Comparison of ENCODE assay signal across 18 cellular contexts in the genomic region with DNA sequence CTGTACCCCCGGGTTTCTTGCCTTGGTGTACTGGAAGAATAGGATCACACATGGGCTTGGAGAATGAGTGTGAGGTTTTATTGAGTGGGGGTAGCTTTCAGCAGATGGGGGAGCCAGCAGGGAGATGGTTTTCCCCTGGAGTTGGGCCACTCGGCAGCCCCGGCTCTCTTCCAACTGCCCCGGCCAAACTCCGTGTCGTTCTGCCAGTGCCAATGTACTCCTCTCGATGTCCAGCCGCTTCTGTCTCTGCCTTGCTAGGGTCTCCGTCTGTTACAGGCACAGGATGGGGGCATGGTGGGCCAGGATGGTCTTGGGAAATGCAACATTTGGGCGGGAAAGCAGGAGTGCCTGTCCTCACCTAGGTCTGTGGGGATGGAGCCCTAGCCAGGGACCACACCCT.
"Had no signal": no experiment of that assay in that cellular context is flagged by ENCODE, and none has a peak within 500 bp of the region (broad histone marks: within the 10 kb centered on the region; RNA-seq: fewer than 3 reads in every experiment).

No MANE protein-coding gene starts in this region.

- H3K4me3 Mint-ChIP-seq: dendritic cell treated with granulocyte-macrophage colony-stimulating factor and Interleukin-4, amounts not matched to agents 40 ng/mL and 50 ng/mL, for 4 days; naive thymus-derived CD4-positive, alpha-beta T cell; neural crest cell; stimulated activated memory B cell treated with anti-CD40 and anti-IgM and Interleukin-4, amounts not matched to agents 10 μg/mL and 1 μg/mL and 100 μg/mL, for 72 hours; stimulated activated naive CD8-positive, alpha-beta T cell treated with anti-CD3 and anti-CD28 coated beads, Interleukin-15, Interleukin-2, amounts not matched to agents 100 ng/mL and 50 ng/mL, for 24 hours had no signal

- H3K9me3 ChIP-seq: esophagus squamous epithelium, pancreas, tibial artery, upper lobe of right lung, vagina had no signal

- H3K27ac Mint-ChIP-seq: dendritic cell treated with granulocyte-macrophage colony-stimulating factor and Interleukin-4, amounts not matched to agents 40 ng/mL and 50 ng/mL, for 4 days; naive thymus-derived CD4-positive, alpha-beta T cell; progenitor cell of endocrine pancreas; stimulated activated memory B cell treated with anti-CD40 and anti-IgM and Interleukin-4, amounts not matched to agents 10 μg/mL and 1 μg/mL and 100 μg/mL, for 72 hours; stimulated activated naive CD8-positive, alpha-beta T cell treated with anti-CD3 and anti-CD28 coated beads, Interleukin-15, Interleukin-2, amounts not matched to agents 100 ng/mL and 50 ng/mL, for 24 hours had no signal

- H3K27me3 Mint-ChIP-seq: progenitor cell of endocrine pancreas had no signal

- DNase-seq: esophagus squamous epithelium; foreskin fibroblast; kidney glomerular epithelial cell; mammary epithelial cell; naive thymus-derived CD4-positive, alpha-beta T cell; occipital lobe; pancreas; right cardiac atrium; stimulated activated CD4-positive, alpha-beta T cell treated with anti-CD3 and anti-CD28 coated beads, Interleukin-4, amount 100 ng/mL, for 1 hour; stimulated activated CD8-positive, alpha-beta memory T cell treated with anti-CD3 and anti-CD28 coated beads, Interleukin-4, amount 100 ng/mL, for 48 hours; tibial artery; upper lobe of right lung had no signal

- H3K27ac ChIP-seq: esophagus squamous epithelium, pancreas, tibial artery, upper lobe of right lung, vagina had no signal

- H3K4me3 ChIP-seq: esophagus squamous epithelium, pancreas, tibial artery, upper lobe of right lung, vagina had no signal

- H3K4me1 Mint-ChIP-seq: neural crest cell; stimulated activated memory B cell treated with anti-CD40 and anti-IgM and Interleukin-4, amounts not matched to agents 10 μg/mL and 1 μg/mL and 100 μg/mL, for 72 hours had no signal

- H3K9me3 Mint-ChIP-seq: dendritic cell treated with granulocyte-macrophage colony-stimulating factor and Interleukin-4, amounts not matched to agents 40 ng/mL and 50 ng/mL, for 4 days; naive thymus-derived CD4-positive, alpha-beta T cell; neural crest cell; stimulated activated naive CD8-positive, alpha-beta T cell treated with anti-CD3 and anti-CD28 coated beads, Interleukin-15, Interleukin-2, amounts not matched to agents 100 ng/mL and 50 ng/mL, for 24 hours had no signal

- H3K36me3 Mint-ChIP-seq: stimulated activated memory B cell treated with anti-CD40 and anti-IgM and Interleukin-4, amounts not matched to agents 10 μg/mL and 1 μg/mL and 100 μg/mL, for 72 hours had no signal

- ATAC-seq: naive thymus-derived CD4-positive, alpha-beta T cell; pancreas; right cardiac atrium; stimulated activated memory B cell treated with anti-CD40 and anti-IgM and Interleukin-4, amounts not matched to agents 10 μg/mL and 1 μg/mL and 100 μg/mL, for 72 hours; upper lobe of right lung had no signal

- H3K4me1 ChIP-seq: esophagus squamous epithelium, tibial artery, vagina had no signal

- H3K36me3 ChIP-seq: esophagus squamous epithelium, upper lobe of right lung, vagina had no signal

- H3K27me3 ChIP-seq: esophagus squamous epithelium, pancreas, tibial artery, upper lobe of right lung, vagina had no signal
